10 cellular contexts compared by ENCODE assay signal in genomic region chr2:69693472-69694450, GRCh38. TPM values are rescaled to one million over a fixed set of nuclear protein-coding genes. Genes with fewer than 3 reads are reported as not detected.
A peak's percentile ranks its signal among the peaks of the same experiment; 100 is the strongest.
DNase-seq lines count a peak whose midpoint lies in the region; ATAC-seq, FAIRE-seq and TF ChIP-seq lines count a peak whose summit lies in the region.
"Had no signal": no experiment of that assay in that cellular context is flagged by ENCODE, and none has a peak within 500 bp of the region (broad histone marks: within the 10 kb centered on the region; RNA-seq: fewer than 3 reads in every experiment).

No MANE protein-coding gene starts in this region.

- H3K79me2 ChIP-seq in HepG2 (ENCODE audit: insufficient read depth, low read length) (no peaks in the 10 kb centered on the region), SK-N-SH (ENCODE audit: insufficient read depth) (no peaks in the 10 kb centered on the region)

- TF ChIP-seq RAD21 in HepG2 (CRISPR knock-in tag; IDR thresholded peaks at IDR 0.05), result no peak
- TF ChIP-seq RAD21 in SK-N-SH (IDR thresholded peaks at IDR 0.05; ENCODE audit: low read length), result no peak

- TF ChIP-seq CTCF in HepG2 (CRISPR knock-in tag; IDR thresholded peaks at IDR 0.05), result no peak
- no peak for TF ChIP-seq CTCF in tibial nerve (IDR thresholded peaks at IDR 0.05)
- TF ChIP-seq CTCF in GM10248 (IDR thresholded peaks at IDR 0.05; ENCODE audit: control extremely low read depth, extremely low read depth, low read depth, missing control alignments), result no peak
- no peak for TF ChIP-seq CTCF in SK-N-SH (IDR thresholded peaks at IDR 0.05)

- H3K4me2 ChIP-seq in HepG2 (ENCODE audit: low read depth, low read length) (peak overlapping the region; percentile 13; the same call in 1 of the 2 replicates), SK-N-SH (no peak overlapping the region)

- FAIRE-seq in GM18507 (lab: Jason Lieb, UNC), result peak; percentile 74
- no peak for FAIRE-seq in HepG2 (lab: Jason Lieb, UNC)

- H3K36me3 ChIP-seq in HepG2 (replicated peaks in 1 of 2; ENCODE audit: control insufficient read depth in 1 of 2, insufficient read depth in 2 of 2, low read length in 2 of 2), result no peaks in the 10 kb centered on the region
- no peaks in the 10 kb centered on the region for H3K36me3 ChIP-seq in tibial nerve
- H3K36me3 ChIP-seq in SK-N-SH (replicated peaks in 1 of 2; ENCODE audit: control insufficient read depth in 1 of 2, insufficient read depth in 2 of 2, low read length in 1 of 2), result no peaks in the 10 kb centered on the region
- H3K36me3 ChIP-seq: gastrocnemius medialis had no signal

- peaks cover 32% of the 10 kb centered on the region for H3K4me1 ChIP-seq in HepG2 (ENCODE audit: insufficient read depth, low read length)
- peaks cover 0 to 13% (median 6%) of the 10 kb centered on the region in 4 donors for H3K4me1 ChIP-seq in tibial nerve
- H3K4me1 ChIP-seq in SK-N-SH (ENCODE audit: control insufficient read depth in 1 of 2, insufficient read depth in 2 of 2, low read depth in 1 of 2, low read length in 1 of 2), result no peaks in the 10 kb centered on the region

- no peaks in the 10 kb centered on the region for H4K20me1 ChIP-seq in HepG2 (ENCODE audit: insufficient read depth, low read length)
- H4K20me1 ChIP-seq in SK-N-SH (ENCODE audit: insufficient read depth), result no peaks in the 10 kb centered on the region

- no peaks in the 10 kb centered on the region for H3K9me2 ChIP-seq in SK-N-SH

- H3F3A ChIP-seq in SK-N-SH (replicated peaks; ENCODE audit: insufficient read depth), result peaks cover 10% of the 10 kb centered on the region

- ATAC-seq in HG03064 (IDR thresholded peaks at IDR 0.05; ENCODE audit: low read depth, unreplicated experiment) (peak; percentile 64), HepG2 (peak; percentile 42)
- ATAC-seq: gastrocnemius medialis had no signal

- DNase-seq in GM18507 (ENCODE audit: extremely low spot score, insufficient read length, low read depth), result no peak
- DNase-seq in activated CD4-positive, CD25-positive, alpha-beta regulatory T cell treated with anti-CD3 and anti-CD28 coated beads, Interleukin-2, amount 50 U/mL, for 16 hours (ENCODE audit: low read depth, low spot score), result peak; percentile 17
- DNase-seq in HepG2 (ENCODE audit: low spot score), result no peak
- DNase-seq in tibial nerve (ENCODE audit: low spot score in 2 of 2), result no peak
- no peak for DNase-seq in DMS153 (lab: John Stamatoyannopoulos, UW)
- DNase-seq in GM10248 (ENCODE audit: extremely low spot score), result no peak
- DNase-seq in SK-N-SH, result no peak
- DNase-seq: gastrocnemius medialis, NCI-H1092 treated with DMSO at 0.1 percent for 48 hours had no signal

- H3K9ac ChIP-seq in HepG2 (ENCODE audit: insufficient read depth, low read depth, low read length) (no peak overlapping the region), SK-N-SH (no peak overlapping the region)

- no peak for TF ChIP-seq POLR2A in HepG2 (IDR thresholded peaks at IDR 0.05; ENCODE audit: insufficient read depth in 1 of 2, low read depth in 2 of 2, low read length in 2 of 2)
- TF ChIP-seq POLR2A in tibial nerve (IDR thresholded peaks at IDR 0.05), result no peak

- TF ChIP-seq EP300 in HepG2 (IDR thresholded peaks at IDR 0.05; ENCODE audit: low read depth in 2 of 2, low read length in 2 of 2) (no peak), HepG2 (CRISPR knock-in tag; IDR thresholded peaks at IDR 0.05; ENCODE audit: borderline replicate concordance) (no peak), tibial nerve (IDR thresholded peaks at IDR 0.05) (no peak), SK-N-SH (IDR thresholded peaks at IDR 0.05; ENCODE audit: borderline replicate concordance in 1 of 2, low read depth in 1 of 2, low read length in 1 of 2) (no peak)

- intact Hi-C loops in HepG2 (cut with micrococcal nuclease; ENCODE audit: unreplicated experiment), result no loop called here

- no peak overlapping the region for H3K27ac ChIP-seq in HepG2 (ENCODE audit: extremely low read length, insufficient read depth, low read length)
- no peak overlapping the region for H3K27ac ChIP-seq in tibial nerve
- H3K27ac ChIP-seq in SK-N-SH (ENCODE audit: low read depth in 2 of 2, low read length in 1 of 2), result no peak overlapping the region
- H3K27ac ChIP-seq: gastrocnemius medialis had no signal

- H3K9me3 ChIP-seq in HepG2 (ENCODE audit: low read length) (no peaks in the 10 kb centered on the region), tibial nerve (no peaks in the 10 kb centered on the region), SK-N-SH (no peaks in the 10 kb centered on the region)
- H3K9me3 ChIP-seq: gastrocnemius medialis had no signal

- BruUV-seq in HepG2 (replicated peaks; lab: Mats Ljungman, UMichigan), result no TSS peak

- no peak overlapping the region for H2AFZ ChIP-seq in HepG2 (ENCODE audit: low read length)
- no peak overlapping the region for H2AFZ ChIP-seq in SK-N-SH (ENCODE audit: low read depth)

- in situ Hi-C loops in HepG2 (cut with HindIII; ENCODE audit: extremely low pct_ligation_motif_present, low pct_unique_long_range_greater_than_20kb), result no loop called here

- H3K27me3 ChIP-seq in HepG2 (ENCODE audit: control insufficient read depth in 1 of 2, insufficient read depth in 2 of 2, low read length in 2 of 2) (peaks cover 1 to 9% of the 10 kb centered on the region in 2 experiments; a peak in 3 of 5 replicates), tibial nerve (no peaks in the 10 kb centered on the region), SK-N-SH (ENCODE audit: insufficient read depth) (no peaks in the 10 kb centered on the region)
- H3K27me3 ChIP-seq: gastrocnemius medialis had no signal

- WGBS in HepG2 (ENCODE audit: low lambda C conversion rate), result 36% methylated on average over 6 of the region's 6 CpGs
- WGBS in tibial nerve, 2 donors, result 81 to 88% methylated on average over 6 of the region's 6 CpGs
- 82% methylated on average over 6 of the region's 6 CpGs for WGBS in SK-N-SH (ENCODE audit: low lambda C conversion rate)

- H3K4me3 ChIP-seq in HepG2 (replicated peaks in 1 of 3; ENCODE audit: insufficient read depth in 1 of 3, low read depth in 2 of 3, low read length in 3 of 3), result no peak overlapping the region
- H3K4me3 ChIP-seq in tibial nerve, result no peak overlapping the region
- no peak overlapping the region for H3K4me3 ChIP-seq in SK-N-SH (ENCODE audit: low read depth in 2 of 2, low read length in 1 of 2)
- H3K4me3 ChIP-seq: gastrocnemius medialis had no signal

- POLR2A ChIA-PET in HepG2 (lab: Yijun Ruan, JAX) (interaction anchor here (0.8 to 1.1 kb wide), 2 partner anchors 50 to 256 kb away, joined by 3 to 5 read pairs; partner anchors contain the start of genes AAK1 and NFU1), GM10248 (lab: Yijun Ruan, JAX) (no interaction called here), SK-N-SH (lab: Yijun Ruan, JAX) (no interaction called here)

- CTCF ChIA-PET in HepG2 (lab: Yijun Ruan, JAX; ENCODE audit: low intra/inter-chr PET ratio, low total read pairs) (no interaction called here), GM10248 (lab: Yijun Ruan, JAX) (interaction anchor here (1.1 to 1.2 kb wide), 3 partner anchors 10 to 27 kb away, joined by 3 read pairs; no protein-coding TSS in a partner anchor), SK-N-SH (lab: Yijun Ruan, JAX) (interaction anchor here (1.0 kb wide), 1 partner anchor 129 kb away, joined by 4 read pairs; no protein-coding TSS in a partner anchor)

RNA-seq across cellular contexts. Expression of gene ANXA4, which starts 48.2 kb away (rescaled TPM):
- total RNA-seq in HepG2 (2016; rRNA removed; fragmentation: Illumina TruSeq; extraction: Trizol) (155 and 237 TPM in 2 replicates), tibial nerve (10 to 100 TPM; 61.8 to 79.4 (median 73.9) TPM)
- total RNA-seq in HepG2 (2016; cell fraction: cytosol; rRNA removed; fragmentation: Illumina TruSeq; extraction: Trizol; ENCODE audit: low read depth), result 17.9 and 22.8 TPM in 2 replicates
- 161 and 233 TPM in 2 replicates for total RNA-seq in HepG2 (2016; cell fraction: insoluble cytoplasmic fraction; rRNA removed; fragmentation: Illumina TruSeq; extraction: Trizol)
- total RNA-seq in HepG2 (2016; cell fraction: membrane; rRNA removed; fragmentation: Illumina TruSeq; extraction: Trizol), result 40.1 and 41.9 TPM in 2 replicates
- 65.6 and 74.7 TPM in 2 replicates for total RNA-seq in HepG2 (2016; cell fraction: nucleus; rRNA removed; fragmentation: Illumina TruSeq; extraction: Trizol)
- polyA plus RNA-seq in HepG2 (2011; rRNA removed) (147 and 168 TPM in 2 replicates), SK-N-SH (2012; rRNA removed) (93.2 and 137 TPM in 2 replicates)
- polyA plus RNA-seq in HepG2 (2011; cell fraction: cytosol; rRNA removed), result 87.5 and 190 TPM in 2 replicates
- polyA plus RNA-seq in HepG2 (2011; cell fraction: nucleus; rRNA removed), result 143 and 171 TPM in 2 replicates
- polyA plus RNA-seq in HepG2 (2012), result 61.9 and 99.0 TPM in 2 replicates
- polyA plus RNA-seq in HepG2 (2016; cell fraction: cytosol; fragmentation: Illumina TruSeq; extraction: Trizol; ENCODE audit: low read depth), result 31.6 and 32.5 TPM in 2 replicates
- polyA plus RNA-seq in HepG2 (2016; cell fraction: insoluble cytoplasmic fraction; fragmentation: Illumina TruSeq; extraction: Trizol; ENCODE audit: low read depth), result 346 and 367 TPM in 2 replicates
- 39.4 and 42.7 TPM in 2 replicates for polyA plus RNA-seq in HepG2 (2016; cell fraction: membrane; fragmentation: Illumina TruSeq; extraction: Trizol; ENCODE audit: low read depth)
- polyA plus RNA-seq in HepG2 (2016; cell fraction: nucleus; fragmentation: Illumina TruSeq; extraction: Trizol; ENCODE audit: insufficient read depth, low read depth), result 146 and 162 TPM in 2 replicates
- polyA minus RNA-seq in HepG2 (2011; rRNA and poly(A)+ RNA removed; ENCODE audit: low replicate concordance), result 48.3 and 195 TPM in 2 replicates
- polyA minus RNA-seq in HepG2 (2011; cell fraction: cytosol; rRNA and poly(A)+ RNA removed), result 90.7 and 108 TPM in 2 replicates
- polyA minus RNA-seq in HepG2 (2011; cell fraction: nucleus; rRNA and poly(A)+ RNA removed), result 70.5 and 74.0 TPM in 2 replicates
- polyA plus RNA-seq in SK-N-SH (2012; cell fraction: cytosol; rRNA removed), result 86.9 and 101 TPM in 2 replicates
- polyA plus RNA-seq in SK-N-SH (2012; cell fraction: nucleus; rRNA removed), result 126 and 213 TPM in 2 replicates

RNA-seq across cellular contexts. Expression of gene AAK1, which starts 50.2 kb away (rescaled TPM):
- total RNA-seq in HepG2 (2016; rRNA removed; fragmentation: Illumina TruSeq; extraction: Trizol), result 10.3 and 15.2 TPM in 2 replicates
- 2.4 and 3.1 TPM in 2 replicates for total RNA-seq in HepG2 (2016; cell fraction: cytosol; rRNA removed; fragmentation: Illumina TruSeq; extraction: Trizol; ENCODE audit: low read depth)
- total RNA-seq in HepG2 (2016; cell fraction: insoluble cytoplasmic fraction; rRNA removed; fragmentation: Illumina TruSeq; extraction: Trizol), result 9.4 and 12.9 TPM in 2 replicates
- 7.2 and 7.6 TPM in 2 replicates for total RNA-seq in HepG2 (2016; cell fraction: membrane; rRNA removed; fragmentation: Illumina TruSeq; extraction: Trizol)
- total RNA-seq in HepG2 (2016; cell fraction: nucleus; rRNA removed; fragmentation: Illumina TruSeq; extraction: Trizol), result 20.2 and 27.8 TPM in 2 replicates
- polyA plus RNA-seq in HepG2 (2011; rRNA removed), result 9.4 and 9.8 TPM in 2 replicates
- 4.3 and 6.0 TPM in 2 replicates for polyA plus RNA-seq in HepG2 (2011; cell fraction: cytosol; rRNA removed)
- polyA plus RNA-seq in HepG2 (2011; cell fraction: nucleus; rRNA removed), result 13.6 and 15.8 TPM in 2 replicates
- 7.2 and 9.5 TPM in 2 replicates for polyA plus RNA-seq in HepG2 (2012)
- 0.59 and 1.3 TPM in 2 replicates for polyA plus RNA-seq in HepG2 (2016; cell fraction: cytosol; fragmentation: Illumina TruSeq; extraction: Trizol; ENCODE audit: low read depth)
- 7.3 and 8.6 TPM in 2 replicates for polyA plus RNA-seq in HepG2 (2016; cell fraction: insoluble cytoplasmic fraction; fragmentation: Illumina TruSeq; extraction: Trizol; ENCODE audit: low read depth)
- polyA plus RNA-seq in HepG2 (2016; cell fraction: membrane; fragmentation: Illumina TruSeq; extraction: Trizol; ENCODE audit: low read depth), result 1.5 and 1.9 TPM in 2 replicates
- polyA plus RNA-seq in HepG2 (2016; cell fraction: nucleus; fragmentation: Illumina TruSeq; extraction: Trizol; ENCODE audit: insufficient read depth, low read depth), result 14.2 and 15.4 TPM in 2 replicates
- polyA minus RNA-seq in HepG2 (2011; rRNA and poly(A)+ RNA removed; ENCODE audit: low replicate concordance), result 8.6 and 11.3 TPM in 2 replicates
- polyA minus RNA-seq in HepG2 (2011; cell fraction: cytosol; rRNA and poly(A)+ RNA removed), result 17.2 and 18.3 TPM in 2 replicates
- polyA minus RNA-seq in HepG2 (2011; cell fraction: nucleus; rRNA and poly(A)+ RNA removed), result 41.1 and 50.6 TPM in 2 replicates
- total RNA-seq in tibial nerve, result 10 to 100 TPM; 29.2 to 70.5 (median 44.5) TPM
- polyA plus RNA-seq in SK-N-SH (2012; rRNA removed), result 13.4 and 13.5 TPM in 2 replicates
- 14.5 and 16.4 TPM in 2 replicates for polyA plus RNA-seq in SK-N-SH (2012; cell fraction: cytosol; rRNA removed)
- 20.7 and 26.4 TPM in 2 replicates for polyA plus RNA-seq in SK-N-SH (2012; cell fraction: nucleus; rRNA removed)
